ENCODE assay signal across 8 cellular contexts in the genomic region with DNA sequence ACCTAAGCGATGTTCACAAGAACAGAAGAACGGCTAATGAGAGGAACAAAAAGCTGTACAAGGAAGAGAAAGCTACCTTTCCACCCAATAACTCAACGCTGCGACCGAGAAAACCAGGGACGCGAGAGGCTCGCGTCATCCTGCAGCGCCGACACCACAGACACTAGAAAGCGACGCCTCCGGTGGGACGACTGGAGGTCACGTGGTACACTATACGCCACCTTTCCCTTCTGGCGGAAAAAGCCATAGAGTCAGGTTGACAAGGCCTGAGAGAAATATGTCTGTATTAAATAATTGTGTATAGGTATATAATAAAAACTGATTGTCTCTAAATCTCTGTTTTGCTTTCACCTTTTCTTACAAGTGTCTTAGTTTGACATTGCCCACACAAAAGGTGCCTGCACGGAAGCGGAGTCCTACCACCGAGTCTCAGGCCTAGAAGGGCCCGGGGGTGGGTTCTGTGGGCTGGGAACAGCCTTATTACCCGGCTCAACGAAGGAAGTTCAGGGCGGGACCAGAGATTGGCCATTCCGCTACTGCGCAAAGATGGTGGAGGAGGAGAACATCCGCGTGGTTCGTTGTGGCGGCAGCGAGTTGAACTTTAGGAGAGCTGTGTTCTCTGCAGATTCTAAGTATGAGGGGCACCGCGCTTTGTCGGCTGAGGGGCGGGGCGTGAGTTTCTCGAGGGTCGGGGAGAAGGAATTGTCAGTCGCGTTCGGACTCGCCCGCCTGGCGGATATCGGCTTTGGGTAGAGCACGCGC. TPM values are rescaled to one million over a fixed set of nuclear protein-coding genes. Genes with fewer than 3 reads are reported as not detected.
DNase-seq lines count a peak whose midpoint lies in the region; ATAC-seq lines count a peak whose summit lies in the region.

A gene (plus strand): TSS at position 528 of the 762 bp plus-strand sequence. CDS start 19 bp downstream, at position 547.

- intact Hi-C loops in dendritic cell treated with granulocyte-macrophage colony-stimulating factor and Interleukin-4, amounts not matched to agents 40 ng/mL and 50 ng/mL, for 4 days (cut with micrococcal nuclease), result loop anchor here (1.0 to 5.0 kb wide), 2 partner anchors 141 to 343 kb away; a partner anchor contains a TSS

- H3K4me3 Mint-ChIP-seq in dendritic cell treated with granulocyte-macrophage colony-stimulating factor and Interleukin-4, amounts not matched to agents 40 ng/mL and 50 ng/mL, for 4 days, result peak within 1 kb of the TSS; percentile 99

- H3K36me3 Mint-ChIP-seq in dendritic cell treated with granulocyte-macrophage colony-stimulating factor and Interleukin-4, amounts not matched to agents 40 ng/mL and 50 ng/mL, for 4 days (ENCODE audit: low read depth), result peaks cover 9% of the 10 kb centered on the region

- H3K4me1 Mint-ChIP-seq in dendritic cell treated with granulocyte-macrophage colony-stimulating factor and Interleukin-4, amounts not matched to agents 40 ng/mL and 50 ng/mL, for 4 days (ENCODE audit: low read depth), result no peaks in the 10 kb centered on the region

- ATAC-seq in GM19372 (IDR thresholded peaks at IDR 0.05; ENCODE audit: low read depth, unreplicated experiment) (peak; percentile 86), HG03558 (IDR thresholded peaks at IDR 0.05; ENCODE audit: extremely low read depth, unreplicated experiment) (peak; percentile 66), left lobe of liver (peak; percentile 98)

- H3K27ac Mint-ChIP-seq in dendritic cell treated with granulocyte-macrophage colony-stimulating factor and Interleukin-4, amounts not matched to agents 40 ng/mL and 50 ng/mL, for 4 days, result peak within 1 kb of the TSS; percentile 99

- peak; percentile 44 to 98 (median 90) for DNase-seq in C1 segment of cervical spinal cord (lab: John Stamatoyannopoulos, UW)
- DNase-seq in NCI-H748 treated with DMSO at 0.1 percent for 48 hours (lab: John Stamatoyannopoulos, UW), result peak; percentile 97
- peak; percentile 83 to 93 for DNase-seq in activated CD4-positive, alpha-beta T cell treated with anti-CD3 and anti-CD28 coated beads, Interleukin-2, amount 50 U/mL, for 24 hours (ENCODE audit: low read depth in 1 of 2, low spot score in 1 of 2)
- peak; percentile 94 for DNase-seq in left lobe of liver (ENCODE audit: low spot score)
- peak; percentile 88 for DNase-seq in stimulated activated CD4-positive, alpha-beta T cell treated with anti-CD3 and anti-CD28 coated beads, Interleukin-2, amount 100 ng/mL, for 4 hours (ENCODE audit: low read depth)

- H3K27me3 Mint-ChIP-seq in dendritic cell treated with granulocyte-macrophage colony-stimulating factor and Interleukin-4, amounts not matched to agents 40 ng/mL and 50 ng/mL, for 4 days, result peaks cover 2% of the 10 kb centered on the region

- H3K9me3 Mint-ChIP-seq in dendritic cell treated with granulocyte-macrophage colony-stimulating factor and Interleukin-4, amounts not matched to agents 40 ng/mL and 50 ng/mL, for 4 days, result no peaks in the 10 kb centered on the region

RNA-seq across cellular contexts. Expression of the gene that starts here (rescaled TPM):
- 9.0 TPM for total RNA-seq in left lobe of liver

Comparison
In these comparisons a context has a peak if more than half of its experiments do, and no peak if none do; other contexts are left out.
1. Peak in every context shown above with its lines: DNase-seq and ATAC-seq.